8 cellular contexts compared by ENCODE assay signal in genomic region chr3:47512416-47513124, GRCh38. TPM values are rescaled to one million over a fixed set of nuclear protein-coding genes. Genes with fewer than 3 reads are reported as not detected.
DNase-seq lines count a peak whose midpoint lies in the region; ATAC-seq and TF ChIP-seq lines count a peak whose summit lies in the region.

No MANE protein-coding gene starts in this region.

- TF ChIP-seq EP300 in sigmoid colon (IDR thresholded peaks at IDR 0.05), result no peak

- H3K27ac ChIP-seq in right cardiac atrium (ENCODE audit: low read length) (peak overlapping the region; percentile 48), sigmoid colon (peak overlapping the region; percentile 83 to 98 (median 94))

- no peak for TF ChIP-seq POLR2A in sigmoid colon (IDR thresholded peaks at IDR 0.05)

- no peaks in the 10 kb centered on the region for H3K9me3 Mint-ChIP-seq in activated naive CD4-positive, alpha-beta T cell treated with anti-CD3 and anti-CD28 coated beads, Interleukin-2, amount 50 U/mL, for 72 hours

- H3K9me3 ChIP-seq in right cardiac atrium (ENCODE audit: control insufficient read depth, low read length), result no peaks in the 10 kb centered on the region
- H3K9me3 ChIP-seq in sigmoid colon, result no peaks in the 10 kb centered on the region

- WGBS in right cardiac atrium, result 18% methylated on average over 36 of the region's 36 CpGs
- 18 to 20% methylated on average over 36 of the region's 36 CpGs for WGBS in sigmoid colon, 2 donors

- H3K36me3 Mint-ChIP-seq in activated naive CD4-positive, alpha-beta T cell treated with anti-CD3 and anti-CD28 coated beads, Interleukin-2, amount 50 U/mL, for 72 hours, result peaks cover 0 to 24% of the 10 kb centered on the region in 2 donors

- peak overlapping the region; percentile 99 for H3K27ac Mint-ChIP-seq in activated naive CD4-positive, alpha-beta T cell treated with anti-CD3 and anti-CD28 coated beads, Interleukin-2, amount 50 U/mL, for 72 hours

- no peaks in the 10 kb centered on the region for H3K27me3 ChIP-seq in right cardiac atrium (ENCODE audit: control insufficient read depth, insufficient read depth)
- no peaks in the 10 kb centered on the region for H3K27me3 ChIP-seq in sigmoid colon

- peaks cover 0 to 29% (median 6%) of the 10 kb centered on the region in 4 donors for H3K36me3 ChIP-seq in sigmoid colon

- H3K4me1 ChIP-seq in right cardiac atrium (ENCODE audit: control insufficient read depth, insufficient read depth, low read length) (no peaks in the 10 kb centered on the region), sigmoid colon (peaks cover 0 to 15% (median 13%) of the 10 kb centered on the region in 4 donors)

- H3K4me3 ChIP-seq in right cardiac atrium (ENCODE audit: low read length) (peak overlapping the region; percentile 65), sigmoid colon (peak overlapping the region; percentile 66 to 75 (median 69))

- TF ChIP-seq CTCF in sigmoid colon (IDR thresholded peaks at IDR 0.05), result no peak

- peak; percentile 34 for DNase-seq in NCI-H2171 treated with DMSO at 0.1 percent for 48 hours (lab: John Stamatoyannopoulos, UW)
- DNase-seq in NCI-H2171 (lab: John Stamatoyannopoulos, UW), result no peak
- DNase-seq in NCI-H2227 (lab: John Stamatoyannopoulos, UW; ENCODE audit: unreplicated experiment), result peak; percentile 23
- no peak for DNase-seq in activated naive CD4-positive, alpha-beta T cell treated with anti-CD3 and anti-CD28 coated beads, Interleukin-2, amount 50 U/mL, for 72 hours (ENCODE audit: low spot score in 2 of 2)
- peak; percentile 33 to 62 (median 59) for DNase-seq in right cardiac atrium
- DNase-seq in sigmoid colon, result peak; percentile 66
- DNase-seq in germinal center (ENCODE audit: low spot score), result no peak

- intact Hi-C loops in right cardiac atrium (cut with DNase I), result no loop called here
- intact Hi-C loops in sigmoid colon (cut with DNase I), result loop anchor here (5.0 kb wide), 1 partner anchor 290 kb away; the partner anchor contains the start of gene DHX30

- ATAC-seq in activated naive CD4-positive, alpha-beta T cell treated with anti-CD3 and anti-CD28 coated beads, Interleukin-2, amount 50 U/mL, for 72 hours, result peak in 1 of 2 donors; percentile 22
- ATAC-seq in right cardiac atrium (peak; percentile 2 to 19), GM19452 (IDR thresholded peaks at IDR 0.05; ENCODE audit: unreplicated experiment) (no peak)

RNA-seq across cellular contexts. Expression of gene ELP6, which starts 0.9 kb away (rescaled TPM):
- 10 to 100 TPM; 39.3 to 43.4 TPM for total RNA-seq in activated naive CD4-positive, alpha-beta T cell treated with anti-CD3 and anti-CD28 coated beads, Interleukin-2, amount 50 U/mL, for 72 hours
- 10 to 100 TPM; 15.3 to 25.5 (median 22.6) TPM for total RNA-seq in right cardiac atrium
- polyA plus RNA-seq in right cardiac atrium, result 28.7 TPM
- 10 to 100 TPM; 17.1 to 38.9 (median 19.5) TPM for total RNA-seq in sigmoid colon
- polyA plus RNA-seq in sigmoid colon, result 10 to 100 TPM; 19.8 to 33.9 (median 27.7) TPM

RNA-seq across cellular contexts. Expression of gene SCAP, which starts 36.8 kb away (rescaled TPM):
- total RNA-seq in activated naive CD4-positive, alpha-beta T cell treated with anti-CD3 and anti-CD28 coated beads, Interleukin-2, amount 50 U/mL, for 72 hours, result 10 to 100 TPM; 53.7 to 61.4 TPM
- total RNA-seq in right cardiac atrium (10 to 100 TPM; 38.4 to 46.6 (median 44.0) TPM), sigmoid colon (10 to 100 TPM; 49.2 to 63.9 (median 56.9) TPM)
- polyA plus RNA-seq in right cardiac atrium (31.1 TPM), sigmoid colon (10 to 100 TPM; 10.8 to 81.0 (median 16.9) TPM)

Comparison
In these comparisons a context has a peak if more than half of its experiments do, and no peak if none do; other contexts are left out.
1. DNase-seq: peak in NCI-H2171 treated with DMSO at 0.1 percent for 48 hours (single experiment), NCI-H2227 (single experiment), right cardiac atrium (3 of 3) and sigmoid colon (single experiment); none in NCI-H2171 (single experiment), activated naive CD4-positive, alpha-beta T cell treated with anti-CD3 and anti-CD28 coated beads, Interleukin-2, amount 50 U/mL, for 72 hours (0 of 2) and germinal center (single experiment).